In genomic region chr1:59229138-59229537, GRCh38 we compare ENCODE assay signal across 14 cellular contexts.
DNase-seq lines count a peak whose midpoint lies in the region; ATAC-seq, FAIRE-seq and TF ChIP-seq lines count a peak whose summit lies in the region.
"Had no signal": no experiment of that assay in that cellular context is flagged by ENCODE, and none has a peak within 500 bp of the region (broad histone marks: within the 10 kb centered on the region; RNA-seq: fewer than 3 reads in every experiment).

No MANE protein-coding gene starts in this region.

- DNase-seq in SIG-M5 treated with dmso at 0.1 percent for 504 hours (lab: John Stamatoyannopoulos, UW; ENCODE audit: unreplicated experiment), result peak; percentile 77
- no peak for DNase-seq in SIG-M5 (lab: John Stamatoyannopoulos, UW)
- peak; percentile 47 for DNase-seq in SKM-1 treated with dmso at 0.1 percent for 144 hours (lab: John Stamatoyannopoulos, UW; ENCODE audit: unreplicated experiment)
- no peak for DNase-seq in upper lobe of right lung
- DNase-seq in CD14-positive monocyte (ENCODE audit: low spot score), result no peak
- DNase-seq in OCI-M2 (lab: John Stamatoyannopoulos, UW; ENCODE audit: unreplicated experiment), result no peak
- no peak for DNase-seq in activated CD8-positive, alpha-beta T cell treated with anti-CD3 and anti-CD28 coated beads for 36 hours
- DNase-seq: activated naive CD4-positive, alpha-beta T cell treated with Interleukin-2 at 50 U/mL for 16 hours; foreskin keratinocyte; left cardiac atrium; NCI-H2081; OCI-M1 had no signal

- H3K27me3 Mint-ChIP-seq in CD14-positive monocyte (ENCODE audit: low read depth in 3 of 3), result no peaks in the 10 kb centered on the region
- no peaks in the 10 kb centered on the region for H3K27me3 Mint-ChIP-seq in activated CD8-positive, alpha-beta T cell treated with anti-CD3 and anti-CD28 coated beads for 36 hours

- H3K36me3 ChIP-seq in upper lobe of right lung, result no peaks in the 10 kb centered on the region
- H3K36me3 ChIP-seq: neural progenitor cell had no signal

- H3K27ac ChIP-seq in upper lobe of right lung, result no peak overlapping the region
- H3K27ac ChIP-seq: foreskin keratinocyte, neural progenitor cell had no signal

- no peaks in the 10 kb centered on the region for H3K9me3 ChIP-seq in upper lobe of right lung

- H3K4me1 Mint-ChIP-seq in CD14-positive monocyte, result peaks cover 32% of the 10 kb centered on the region
- no peaks in the 10 kb centered on the region for H3K4me1 Mint-ChIP-seq in activated CD8-positive, alpha-beta T cell treated with anti-CD3 and anti-CD28 coated beads for 36 hours (ENCODE audit: low read depth)

- intact Hi-C loops in upper lobe of right lung (cut with DNase I), result no loop called here
- intact Hi-C loops in CD14-positive monocyte (cut with micrococcal nuclease), result no loop called here
- intact Hi-C loops in activated CD8-positive, alpha-beta T cell treated with anti-CD3 and anti-CD28 coated beads for 36 hours (cut with micrococcal nuclease), result no loop called here

- CTCF ChIA-PET in activated CD8-positive, alpha-beta T cell treated with anti-CD3 and anti-CD28 coated beads for 36 hours (lab: Charles Lee), result interaction anchor here (0.9 to 1.3 kb wide), 2 partner anchors 23 to 470 kb away, joined by 3 read pairs; no protein-coding TSS in a partner anchor

- H3K27ac Mint-ChIP-seq in CD14-positive monocyte, result no peak overlapping the region
- H3K27ac Mint-ChIP-seq in activated CD8-positive, alpha-beta T cell treated with anti-CD3 and anti-CD28 coated beads for 36 hours, result no peak overlapping the region
- H3K27ac Mint-ChIP-seq: neural progenitor cell had no signal

- H3K9me3 Mint-ChIP-seq in CD14-positive monocyte, result peaks cover 0 to 2% (median 0%) of the 10 kb centered on the region in 7 donors
- no peaks in the 10 kb centered on the region for H3K9me3 Mint-ChIP-seq in activated CD8-positive, alpha-beta T cell treated with anti-CD3 and anti-CD28 coated beads for 36 hours
- H3K9me3 Mint-ChIP-seq: neural progenitor cell had no signal

- peak; percentile 91 for FAIRE-seq in islet of Langerhans (lab: Jason Lieb, UNC)

- POLR2A ChIA-PET in activated CD8-positive, alpha-beta T cell treated with anti-CD3 and anti-CD28 coated beads for 36 hours (lab: Charles Lee), result no interaction called here

- H3K4me3 Mint-ChIP-seq in CD14-positive monocyte, result no peak overlapping the region
- no peak overlapping the region for H3K4me3 Mint-ChIP-seq in activated CD8-positive, alpha-beta T cell treated with anti-CD3 and anti-CD28 coated beads for 36 hours
- H3K4me3 Mint-ChIP-seq: neural progenitor cell had no signal

- TF ChIP-seq CTCF in upper lobe of right lung (IDR thresholded peaks at IDR 0.05), result no peak
- TF ChIP-seq CTCF in CD14-positive monocyte (IDR thresholded peaks at IDR 0.05), result no peak
- TF ChIP-seq CTCF in activated CD8-positive, alpha-beta T cell treated with anti-CD3 and anti-CD28 coated beads for 36 hours (IDR thresholded peaks at IDR 0.05), result no peak

- H3K36me3 Mint-ChIP-seq in CD14-positive monocyte, result no peaks in the 10 kb centered on the region
- no peaks in the 10 kb centered on the region for H3K36me3 Mint-ChIP-seq in activated CD8-positive, alpha-beta T cell treated with anti-CD3 and anti-CD28 coated beads for 36 hours (ENCODE audit: low read depth)
- H3K36me3 Mint-ChIP-seq: neural progenitor cell had no signal

- no peaks in the 10 kb centered on the region for H3K4me1 ChIP-seq in upper lobe of right lung
- H3K4me1 ChIP-seq: foreskin keratinocyte, neural progenitor cell had no signal

- no peak overlapping the region for H3K4me3 ChIP-seq in upper lobe of right lung
- H3K4me3 ChIP-seq: neural progenitor cell had no signal

- no peaks in the 10 kb centered on the region for H3K27me3 ChIP-seq in upper lobe of right lung
- H3K27me3 ChIP-seq: foreskin keratinocyte, neural progenitor cell had no signal

- ATAC-seq in upper lobe of right lung, result peak; percentile 54
- ATAC-seq in activated CD8-positive, alpha-beta T cell treated with anti-CD3 and anti-CD28 coated beads for 36 hours, result no peak
- ATAC-seq: foreskin keratinocyte had no signal

Comparison
In these comparisons a context has a peak if more than half of its experiments do, and no peak if none do; other contexts are left out.
1. DNase-seq: peak in SIG-M5 treated with dmso at 0.1 percent for 504 hours (single experiment) and SKM-1 treated with dmso at 0.1 percent for 144 hours (single experiment); none in SIG-M5 (single experiment), upper lobe of right lung (single experiment), CD14-positive monocyte (single experiment), OCI-M2 (single experiment) and activated CD8-positive, alpha-beta T cell treated with anti-CD3 and anti-CD28 coated beads for 36 hours (single experiment).